ENCODE assay signal across 26 cellular contexts in the genomic region with DNA sequence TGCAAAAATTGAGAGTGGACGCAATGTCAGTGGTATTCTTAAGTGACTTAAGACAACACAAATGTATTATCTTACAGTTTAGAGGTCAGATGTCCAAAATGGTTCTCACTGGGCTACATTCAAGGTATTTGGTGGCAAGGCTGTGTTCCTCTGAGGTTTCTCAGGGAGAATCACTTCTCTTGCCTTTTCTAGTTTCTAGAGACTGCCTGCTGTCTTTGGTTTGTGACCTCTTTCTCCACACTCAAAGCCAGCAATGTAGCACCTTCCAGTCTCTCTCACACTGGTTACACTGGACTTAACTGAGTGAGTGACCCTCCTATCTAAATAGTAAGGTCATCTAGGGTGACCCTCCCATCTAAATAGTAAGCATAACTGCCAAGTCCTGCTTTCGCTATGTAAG.
"Had no signal": no experiment of that assay in that cellular context is flagged by ENCODE, and none has a peak within 500 bp of the region (broad histone marks: within the 10 kb centered on the region; RNA-seq: fewer than 3 reads in every experiment).

No MANE protein-coding gene starts in this region.

- H3K9me3 ChIP-seq: testis, thoracic aorta, thyroid gland, tibial artery, tibial nerve, transverse colon, upper lobe of left lung, upper lobe of right lung, uterus, vagina had no signal

- ATAC-seq: stimulated activated effector memory CD8-positive, alpha-beta T cell treated with anti-CD3 and anti-CD28 coated beads, Interleukin-12 subunit alpha, Interleukin-12 subunit beta, amount 100 ng/mL, for 72 hours; stimulated activated memory B cell treated with anti-CD40 and anti-IgM and Interleukin-4, amounts not matched to agents 10 μg/mL and 1 μg/mL and 100 μg/mL, for 72 hours; stimulated activated naive B cell treated with anti-CD40 and anti-IgM and Interleukin-4, amounts not matched to agents 10 μg/mL and 1 μg/mL and 100 μg/mL, for 72 hours; stimulated activated naive CD8-positive, alpha-beta T cell treated with anti-CD3 and anti-CD28 coated beads, Interleukin-15, amount 100 ng/mL, for 72 hours; stimulated activated naive CD8-positive, alpha-beta T cell treated with anti-CD3 and anti-CD28 coated beads, Interleukin-15, Interleukin-2, amounts not matched to agents 100 U/mL and 50 U/mL, for 24 hours; upper lobe of right lung had no signal

- H3K27me3 ChIP-seq: stomach, suprapubic skin, testis, thyroid gland, tibial artery, tibial nerve, transverse colon, upper lobe of left lung, upper lobe of right lung, uterus, vagina had no signal

- H3K4me3 ChIP-seq: stomach, suprapubic skin, testis, thoracic aorta, thyroid gland, tibial artery, tibial nerve, transverse colon, upper lobe of left lung, upper lobe of right lung, uterus, vagina had no signal

- H3K36me3 ChIP-seq: stomach, suprapubic skin, thoracic aorta, thyroid gland, tibial artery, tibial nerve, transverse colon, upper lobe of left lung, upper lobe of right lung, uterus, vagina had no signal

- H3K27ac ChIP-seq: stomach, suprapubic skin, testis, thoracic aorta, thyroid gland, tibial artery, tibial nerve, transverse colon, upper lobe of left lung, upper lobe of right lung, uterus, vagina had no signal

- DNase-seq: stimulated activated CD4-positive, alpha-beta T cell treated with anti-CD3 and anti-CD28 coated beads, Interleukin-2, amount 100 ng/mL, for 48 hours; stimulated activated CD4-positive, alpha-beta T cell treated with anti-CD3 and anti-CD28 coated beads, Interleukin-4, amount 100 ng/mL, for 1 hour; stimulated activated CD4-positive, alpha-beta T cell treated with anti-CD3 and anti-CD28 coated beads, Interleukin-4, amount 100 ng/mL, for 24 hours; stimulated activated CD4-positive, alpha-beta T cell treated with anti-CD3 and anti-CD28 coated beads, Interleukin-4, amount 100 ng/mL, for 4 hours; stimulated activated CD8-positive, alpha-beta memory T cell treated with anti-CD3 and anti-CD28 coated beads, Interleukin-4, amount 100 ng/mL, for 48 hours; stimulated activated naive B cell treated with anti-CD40 and anti-IgM and Interleukin-4, amounts not matched to agents 10 μg/mL and 1 μg/mL and 100 μg/mL, for 72 hours; stimulated activated naive CD4-positive, alpha-beta T cell; stimulated activated naive CD4-positive, alpha-beta T cell treated with Interleukin-2 at 50 U/mL for 16 hours; stimulated activated naive CD8-positive, alpha-beta T cell treated with anti-CD3 and anti-CD28 coated beads, Interleukin-15, amount 100 ng/mL, for 72 hours; stimulated activated naive CD8-positive, alpha-beta T cell treated with anti-CD3 and anti-CD28 coated beads, Interleukin-15, Interleukin-2, amounts not matched to agents 100 U/mL and 50 U/mL, for 24 hours; stomach; substantia nigra; testis; thyroid gland; tibial artery; transverse colon; trophoblast cell; upper lobe of left lung; upper lobe of right lung; uterus had no signal

- H3K4me1 ChIP-seq: stomach, suprapubic skin, testis, thyroid gland, tibial artery, tibial nerve, transverse colon, upper lobe of left lung, upper lobe of right lung, uterus, vagina had no signal
